ENCODE assay signal across 1 cellular context in genomic region chr19:11482384-11483050, GRCh38.
A peak's percentile ranks its signal among the peaks of the same experiment; 100 is the strongest.
TF ChIP-seq lines count a peak whose summit lies in the region.

No MANE protein-coding gene starts in this region.

TF ChIP-seq in H1, 55 proteins besides CTCF, POLR2A, EP300 and RAD21:
- TF ChIP-seq CEBPB (IDR thresholded peaks at IDR 0.05; ENCODE audit: low read depth, low read length): peak; percentile 2; the same call in 1 of the 2 replicates
- no peak for TF ChIP-seq CHD2 (IDR thresholded peaks at IDR 0.05; ENCODE audit: low read length)
- no peak for TF ChIP-seq NRF1 (IDR thresholded peaks at IDR 0.05; ENCODE audit: low read depth, low read length)
- TF ChIP-seq MAFK (IDR thresholded peaks at IDR 0.05; ENCODE audit: low read depth, low read length): no peak
- TF ChIP-seq, protein P1, sequence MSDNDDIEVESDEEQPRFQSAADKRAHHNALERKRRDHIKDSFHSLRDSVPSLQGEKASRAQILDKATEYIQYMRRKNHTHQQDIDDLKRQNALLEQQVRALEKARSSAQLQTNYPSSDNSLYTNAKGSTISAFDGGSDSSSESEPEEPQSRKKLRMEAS (IDR thresholded peaks at IDR 0.05): peak; percentile 100
- TF ChIP-seq KDM4A (IDR thresholded peaks at IDR 0.05; ENCODE audit: low read depth, low read length, severe bottlenecking): no peak
- no peak for TF ChIP-seq HDAC6 (IDR thresholded peaks at IDR 0.05; ENCODE audit: low read depth, low read length)
- TF ChIP-seq YY1 (IDR thresholded peaks at IDR 0.05; ENCODE audit: low read depth, low read length): 0 out of 2 replicates have a peak, but pooled peaks have one; percentile 47
- no peak for TF ChIP-seq KDM5A (IDR thresholded peaks at IDR 0.05; ENCODE audit: low read length)
- 0 out of 2 replicates have a peak, but pooled peaks have one; percentile 53 for TF ChIP-seq CREB1 (IDR thresholded peaks at IDR 0.05)
- TF ChIP-seq ATF3 (IDR thresholded peaks at IDR 0.05; ENCODE audit: insufficient read depth, low read depth, low read length): peak; percentile 96
- peak; percentile 72 for TF ChIP-seq BACH1 (IDR thresholded peaks at IDR 0.05; ENCODE audit: low read length)
- TF ChIP-seq, protein P2, sequence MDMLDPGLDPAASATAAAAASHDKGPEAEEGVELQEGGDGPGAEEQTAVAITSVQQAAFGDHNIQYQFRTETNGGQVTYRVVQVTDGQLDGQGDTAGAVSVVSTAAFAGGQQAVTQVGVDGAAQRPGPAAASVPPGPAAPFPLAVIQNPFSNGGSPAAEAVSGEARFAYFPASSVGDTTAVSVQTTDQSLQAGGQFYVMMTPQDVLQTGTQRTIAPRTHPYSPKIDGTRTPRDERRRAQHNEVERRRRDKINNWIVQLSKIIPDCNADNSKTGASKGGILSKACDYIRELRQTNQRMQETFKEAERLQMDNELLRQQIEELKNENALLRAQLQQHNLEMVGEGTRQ (IDR thresholded peaks at IDR 0.05; ENCODE audit: low read length): peak; percentile 97
- TF ChIP-seq RBBP5 (IDR thresholded peaks at IDR 0.05; ENCODE audit: borderline replicate concordance, low read depth, low read length): 0 out of 2 replicates have a peak, but pooled peaks have one; percentile 64
- no peak for TF ChIP-seq GABPA (IDR thresholded peaks at IDR 0.05; ENCODE audit: borderline replicate concordance, insufficient read depth, low read length)
- TF ChIP-seq HDAC2 (IDR thresholded peaks at IDR 0.05; ENCODE audit: borderline replicate concordance in 1 of 2, low read depth in 2 of 2, low read length in 2 of 2): peak in 1 of 2 experiments; percentile 82; a peak in 2 of 4 replicates
- no peak for TF ChIP-seq SIRT6 (IDR thresholded peaks at IDR 0.05; ENCODE audit: low read length)
- TF ChIP-seq, protein P3, sequence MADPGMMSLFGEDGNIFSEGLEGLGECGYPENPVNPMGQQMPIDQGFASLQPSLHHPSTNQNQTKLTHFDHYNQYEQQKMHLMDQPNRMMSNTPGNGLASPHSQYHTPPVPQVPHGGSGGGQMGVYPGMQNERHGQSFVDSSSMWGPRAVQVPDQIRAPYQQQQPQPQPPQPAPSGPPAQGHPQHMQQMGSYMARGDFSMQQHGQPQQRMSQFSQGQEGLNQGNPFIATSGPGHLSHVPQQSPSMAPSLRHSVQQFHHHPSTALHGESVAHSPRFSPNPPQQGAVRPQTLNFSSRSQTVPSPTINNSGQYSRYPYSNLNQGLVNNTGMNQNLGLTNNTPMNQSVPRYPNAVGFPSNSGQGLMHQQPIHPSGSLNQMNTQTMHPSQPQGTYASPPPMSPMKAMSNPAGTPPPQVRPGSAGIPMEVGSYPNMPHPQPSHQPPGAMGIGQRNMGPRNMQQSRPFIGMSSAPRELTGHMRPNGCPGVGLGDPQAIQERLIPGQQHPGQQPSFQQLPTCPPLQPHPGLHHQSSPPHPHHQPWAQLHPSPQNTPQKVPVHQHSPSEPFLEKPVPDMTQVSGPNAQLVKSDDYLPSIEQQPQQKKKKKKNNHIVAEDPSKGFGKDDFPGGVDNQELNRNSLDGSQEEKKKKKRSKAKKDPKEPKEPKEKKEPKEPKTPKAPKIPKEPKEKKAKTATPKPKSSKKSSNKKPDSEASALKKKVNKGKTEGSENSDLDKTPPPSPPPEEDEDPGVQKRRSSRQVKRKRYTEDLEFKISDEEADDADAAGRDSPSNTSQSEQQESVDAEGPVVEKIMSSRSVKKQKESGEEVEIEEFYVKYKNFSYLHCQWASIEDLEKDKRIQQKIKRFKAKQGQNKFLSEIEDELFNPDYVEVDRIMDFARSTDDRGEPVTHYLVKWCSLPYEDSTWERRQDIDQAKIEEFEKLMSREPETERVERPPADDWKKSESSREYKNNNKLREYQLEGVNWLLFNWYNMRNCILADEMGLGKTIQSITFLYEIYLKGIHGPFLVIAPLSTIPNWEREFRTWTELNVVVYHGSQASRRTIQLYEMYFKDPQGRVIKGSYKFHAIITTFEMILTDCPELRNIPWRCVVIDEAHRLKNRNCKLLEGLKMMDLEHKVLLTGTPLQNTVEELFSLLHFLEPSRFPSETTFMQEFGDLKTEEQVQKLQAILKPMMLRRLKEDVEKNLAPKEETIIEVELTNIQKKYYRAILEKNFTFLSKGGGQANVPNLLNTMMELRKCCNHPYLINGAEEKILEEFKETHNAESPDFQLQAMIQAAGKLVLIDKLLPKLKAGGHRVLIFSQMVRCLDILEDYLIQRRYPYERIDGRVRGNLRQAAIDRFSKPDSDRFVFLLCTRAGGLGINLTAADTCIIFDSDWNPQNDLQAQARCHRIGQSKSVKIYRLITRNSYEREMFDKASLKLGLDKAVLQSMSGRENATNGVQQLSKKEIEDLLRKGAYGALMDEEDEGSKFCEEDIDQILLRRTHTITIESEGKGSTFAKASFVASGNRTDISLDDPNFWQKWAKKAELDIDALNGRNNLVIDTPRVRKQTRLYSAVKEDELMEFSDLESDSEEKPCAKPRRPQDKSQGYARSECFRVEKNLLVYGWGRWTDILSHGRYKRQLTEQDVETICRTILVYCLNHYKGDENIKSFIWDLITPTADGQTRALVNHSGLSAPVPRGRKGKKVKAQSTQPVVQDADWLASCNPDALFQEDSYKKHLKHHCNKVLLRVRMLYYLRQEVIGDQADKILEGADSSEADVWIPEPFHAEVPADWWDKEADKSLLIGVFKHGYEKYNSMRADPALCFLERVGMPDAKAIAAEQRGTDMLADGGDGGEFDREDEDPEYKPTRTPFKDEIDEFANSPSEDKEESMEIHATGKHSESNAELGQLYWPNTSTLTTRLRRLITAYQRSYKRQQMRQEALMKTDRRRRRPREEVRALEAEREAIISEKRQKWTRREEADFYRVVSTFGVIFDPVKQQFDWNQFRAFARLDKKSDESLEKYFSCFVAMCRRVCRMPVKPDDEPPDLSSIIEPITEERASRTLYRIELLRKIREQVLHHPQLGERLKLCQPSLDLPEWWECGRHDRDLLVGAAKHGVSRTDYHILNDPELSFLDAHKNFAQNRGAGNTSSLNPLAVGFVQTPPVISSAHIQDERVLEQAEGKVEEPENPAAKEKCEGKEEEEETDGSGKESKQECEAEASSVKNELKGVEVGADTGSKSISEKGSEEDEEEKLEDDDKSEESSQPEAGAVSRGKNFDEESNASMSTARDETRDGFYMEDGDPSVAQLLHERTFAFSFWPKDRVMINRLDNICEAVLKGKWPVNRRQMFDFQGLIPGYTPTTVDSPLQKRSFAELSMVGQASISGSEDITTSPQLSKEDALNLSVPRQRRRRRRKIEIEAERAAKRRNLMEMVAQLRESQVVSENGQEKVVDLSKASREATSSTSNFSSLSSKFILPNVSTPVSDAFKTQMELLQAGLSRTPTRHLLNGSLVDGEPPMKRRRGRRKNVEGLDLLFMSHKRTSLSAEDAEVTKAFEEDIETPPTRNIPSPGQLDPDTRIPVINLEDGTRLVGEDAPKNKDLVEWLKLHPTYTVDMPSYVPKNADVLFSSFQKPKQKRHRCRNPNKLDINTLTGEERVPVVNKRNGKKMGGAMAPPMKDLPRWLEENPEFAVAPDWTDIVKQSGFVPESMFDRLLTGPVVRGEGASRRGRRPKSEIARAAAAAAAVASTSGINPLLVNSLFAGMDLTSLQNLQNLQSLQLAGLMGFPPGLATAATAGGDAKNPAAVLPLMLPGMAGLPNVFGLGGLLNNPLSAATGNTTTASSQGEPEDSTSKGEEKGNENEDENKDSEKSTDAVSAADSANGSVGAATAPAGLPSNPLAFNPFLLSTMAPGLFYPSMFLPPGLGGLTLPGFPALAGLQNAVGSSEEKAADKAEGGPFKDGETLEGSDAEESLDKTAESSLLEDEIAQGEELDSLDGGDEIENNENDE (IDR thresholded peaks at IDR 0.05; ENCODE audit: insufficient replicate concordance, low read length): no peak
- TF ChIP-seq KDM1A (IDR thresholded peaks at IDR 0.05; ENCODE audit: borderline replicate concordance, low read length): peak; percentile 98
- TF ChIP-seq SRF (IDR thresholded peaks at IDR 0.05; ENCODE audit: low read depth, low read length): no peak
- no peak for TF ChIP-seq EZH2 (IDR thresholded peaks at IDR 0.05; ENCODE audit: low read depth, low read length, severe bottlenecking)
- TF ChIP-seq SP4 (IDR thresholded peaks at IDR 0.05; ENCODE audit: low read length): no peak
- TF ChIP-seq EGR1 (IDR thresholded peaks at IDR 0.05; ENCODE audit: borderline replicate concordance, low read depth, low read length): no peak
- TF ChIP-seq CBX5 (IDR thresholded peaks at IDR 0.05; ENCODE audit: low read depth, low read length): no peak
- 0 out of 2 replicates have a peak, but pooled peaks have one; percentile 56 for TF ChIP-seq SP1 (IDR thresholded peaks at IDR 0.05; ENCODE audit: low read depth, low read length)
- peak; percentile 5 for TF ChIP-seq RNF2 (IDR thresholded peaks at IDR 0.05; ENCODE audit: borderline replicate concordance, low read depth, low read length, missing control alignments, poor library complexity, severe bottlenecking)
- no peak for TF ChIP-seq SP2 (IDR thresholded peaks at IDR 0.05; ENCODE audit: low read length)
- no peak for TF ChIP-seq CHD1 (IDR thresholded peaks at IDR 0.05; ENCODE audit: low read depth, low read length)
- TF ChIP-seq TBP (IDR thresholded peaks at IDR 0.05; ENCODE audit: low read depth, low read length): no peak; the same call in 1 of the 2 replicates
- TF ChIP-seq NANOG (IDR thresholded peaks at IDR 0.05; ENCODE audit: insufficient read depth, low read depth, low read length, poor library complexity, severe bottlenecking): no peak
- no peak; a peak in 1 of 4 replicates for TF ChIP-seq SIN3A (conservative IDR thresholded peaks at IDR 0.05 in 1 of 2, IDR thresholded peaks at IDR 0.05 in 1 of 2; ENCODE audit: low read depth in 1 of 2, low read length in 2 of 2)
- TF ChIP-seq CTBP2 (IDR thresholded peaks at IDR 0.05; ENCODE audit: borderline replicate concordance, insufficient read depth, insufficient read length, low read length): no peak
- no peak for TF ChIP-seq FOSL1 (IDR thresholded peaks at IDR 0.05; ENCODE audit: insufficient read depth, low read depth, low read length)
- no peak for TF ChIP-seq POU5F1 (IDR thresholded peaks at IDR 0.05; ENCODE audit: low read depth, low read length)
- TF ChIP-seq JUN (IDR thresholded peaks at IDR 0.05; ENCODE audit: low read depth, low read length): no peak
- no peak for TF ChIP-seq SUZ12 (IDR thresholded peaks at IDR 0.05; ENCODE audit: low read length)
- no peak for TF ChIP-seq CBX8 (IDR thresholded peaks at IDR 0.05; ENCODE audit: borderline replicate concordance, low read depth, low read length)
- no peak for TF ChIP-seq BCL11A (IDR thresholded peaks at IDR 0.05; ENCODE audit: low read depth in 2 of 2, low read length in 2 of 2)
- no peak for TF ChIP-seq SIX5 (IDR thresholded peaks at IDR 0.05; ENCODE audit: low read depth, low read length)
- 0 out of 2 replicates have a peak, but pooled peaks have one; percentile 39 for TF ChIP-seq JUND (IDR thresholded peaks at IDR 0.05; ENCODE audit: low read length)
- TF ChIP-seq BRCA1 (IDR thresholded peaks at IDR 0.05; ENCODE audit: low read depth, low read length): no peak
- TF ChIP-seq POLR2AphosphoS5 (IDR thresholded peaks at IDR 0.05; ENCODE audit: low read depth, low read length): no peak; the same call in none of the 2 replicates
- no peak for TF ChIP-seq PHF8 (conservative IDR thresholded peaks at IDR 0.05; ENCODE audit: low read depth, low read length)
- no peak for TF ChIP-seq ZNF274 (IDR thresholded peaks at IDR 0.05; ENCODE audit: borderline replicate concordance, extremely low read depth, low read length)
- 0 out of 2 replicates have a peak, but pooled peaks have one; percentile 38 for TF ChIP-seq TEAD4 (IDR thresholded peaks at IDR 0.05; ENCODE audit: low read depth, low read length)
- TF ChIP-seq TAF1 (IDR thresholded peaks at IDR 0.05; ENCODE audit: low read depth, low read length): no peak
- TF ChIP-seq ASH2L (IDR thresholded peaks at IDR 0.05; ENCODE audit: low read length): peak; percentile 24
- no peak for TF ChIP-seq SAP30 (IDR thresholded peaks at IDR 0.05; ENCODE audit: insufficient read depth, insufficient replicate concordance, low read length)
- TF ChIP-seq GTF2F1 (IDR thresholded peaks at IDR 0.05; ENCODE audit: borderline replicate concordance, low read depth, low read length): peak; percentile 82; the same call in 1 of the 2 replicates
- TF ChIP-seq TAF7 (optimal IDR thresholded peaks at IDR 0.05; ENCODE audit: borderline replicate concordance, low read depth, low read length): peak; percentile 41
- TF ChIP-seq RXRA (IDR thresholded peaks at IDR 0.05; ENCODE audit: insufficient read depth, low read depth, low read length): no peak
- TF ChIP-seq TCF12 (IDR thresholded peaks at IDR 0.05; ENCODE audit: low read depth, low read length): 0 out of 2 replicates have a peak, but pooled peaks have one; percentile 9
- TF ChIP-seq, protein P4, sequence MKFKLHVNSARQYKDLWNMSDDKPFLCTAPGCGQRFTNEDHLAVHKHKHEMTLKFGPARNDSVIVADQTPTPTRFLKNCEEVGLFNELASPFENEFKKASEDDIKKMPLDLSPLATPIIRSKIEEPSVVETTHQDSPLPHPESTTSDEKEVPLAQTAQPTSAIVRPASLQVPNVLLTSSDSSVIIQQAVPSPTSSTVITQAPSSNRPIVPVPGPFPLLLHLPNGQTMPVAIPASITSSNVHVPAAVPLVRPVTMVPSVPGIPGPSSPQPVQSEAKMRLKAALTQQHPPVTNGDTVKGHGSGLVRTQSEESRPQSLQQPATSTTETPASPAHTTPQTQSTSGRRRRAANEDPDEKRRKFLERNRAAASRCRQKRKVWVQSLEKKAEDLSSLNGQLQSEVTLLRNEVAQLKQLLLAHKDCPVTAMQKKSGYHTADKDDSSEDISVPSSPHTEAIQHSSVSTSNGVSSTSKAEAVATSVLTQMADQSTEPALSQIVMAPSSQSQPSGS (IDR thresholded peaks at IDR 0.05; ENCODE audit: low read length): no peak
- TF ChIP-seq, protein P5, sequence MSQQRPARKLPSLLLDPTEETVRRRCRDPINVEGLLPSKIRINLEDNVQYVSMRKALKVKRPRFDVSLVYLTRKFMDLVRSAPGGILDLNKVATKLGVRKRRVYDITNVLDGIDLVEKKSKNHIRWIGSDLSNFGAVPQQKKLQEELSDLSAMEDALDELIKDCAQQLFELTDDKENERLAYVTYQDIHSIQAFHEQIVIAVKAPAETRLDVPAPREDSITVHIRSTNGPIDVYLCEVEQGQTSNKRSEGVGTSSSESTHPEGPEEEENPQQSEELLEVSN (IDR thresholded peaks at IDR 0.05): peak; percentile 97
- TF ChIP-seq RFX5 (IDR thresholded peaks at IDR 0.05; ENCODE audit: borderline replicate concordance, low read depth, low read length): no peak
